Comparison of ENCODE assay signal across 8 cellular contexts in the genomic region with DNA sequence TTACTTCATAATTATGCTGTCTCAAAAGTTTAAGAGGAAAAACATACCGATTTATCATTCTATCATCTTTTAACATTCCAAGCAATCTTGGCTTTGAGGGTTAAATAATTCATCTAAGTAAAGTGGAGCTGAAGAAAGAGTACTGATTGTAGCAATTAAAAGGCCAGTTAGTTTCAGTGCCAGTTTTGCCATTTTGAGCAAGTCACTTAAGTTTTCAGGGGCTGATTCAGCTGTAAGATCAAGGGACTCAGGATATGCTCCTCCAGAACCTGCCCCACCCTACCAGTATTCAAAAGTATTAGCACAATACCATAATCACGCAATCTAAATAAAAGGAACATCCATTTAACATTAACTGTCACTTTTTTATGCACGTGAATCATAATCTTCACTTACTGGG. TPM values are rescaled to one million over a fixed set of nuclear protein-coding genes. Genes with fewer than 3 reads are reported as not detected.
A peak's percentile ranks its signal among the peaks of the same experiment; 100 is the strongest.
DNase-seq lines count a peak whose midpoint lies in the region; ATAC-seq and TF ChIP-seq lines count a peak whose summit lies in the region.

No MANE protein-coding gene starts in this region.

- no peaks in the 10 kb centered on the region for H3K27me3 Mint-ChIP-seq in activated T-helper 17 cell treated with anti-CD3 and anti-CD28 coated beads, Interleukin-2, amount 50 U/mL, for 72 hours

- H3K9me3 Mint-ChIP-seq in activated T-helper 17 cell treated with anti-CD3 and anti-CD28 coated beads, Interleukin-2, amount 50 U/mL, for 72 hours = no peaks in the 10 kb centered on the region

- H3K4me2 ChIP-seq in GM23248 (ENCODE audit: unreplicated experiment) = peak overlapping the region; percentile 97

- no peaks in the 10 kb centered on the region for H3K27me3 ChIP-seq in ACC112 (ENCODE audit: insufficient read depth, low read length)
- H3K27me3 ChIP-seq in GM23248 (replicated peaks; ENCODE audit: insufficient read depth) = no peaks in the 10 kb centered on the region
- H3K27me3 ChIP-seq in left lung = no peaks in the 10 kb centered on the region

- no peak for TF ChIP-seq CTCF in left lung (IDR thresholded peaks at IDR 0.05)

- H3K36me3 Mint-ChIP-seq in activated T-helper 17 cell treated with anti-CD3 and anti-CD28 coated beads, Interleukin-2, amount 50 U/mL, for 72 hours (ENCODE audit: low read depth) = peaks cover 40% of the 10 kb centered on the region

- 29 to 31% methylated on average over 3 of the region's 3 CpGs for WGBS in GM23248 (ENCODE audit: low coverage in 1 of 2, low lambda C conversion rate in 2 of 2, missing lambda C conversion rate in 2 of 2), 2 experiments

- no peak for ATAC-seq in activated T-helper 17 cell treated with anti-CD3 and anti-CD28 coated beads, Interleukin-2, amount 50 U/mL, for 72 hours (replicated peaks)
- ATAC-seq in left lung (no peak), GM19023 (IDR thresholded peaks at IDR 0.05; ENCODE audit: unreplicated experiment) (no peak), HG02840 (IDR thresholded peaks at IDR 0.05; ENCODE audit: low FRiP score, unreplicated experiment) (no peak)

- H4K20me1 ChIP-seq in GM23248 (ENCODE audit: insufficient read depth) = no peaks in the 10 kb centered on the region

- in situ Hi-C loops in GM23248 (cut with MboI) = no loop called here

- H3K9me3 ChIP-seq in GM23248 (ENCODE audit: low read depth) (no peaks in the 10 kb centered on the region), left lung (no peaks in the 10 kb centered on the region)

- intact Hi-C loops in left lung (cut with DNase I) = no loop called here

- H3K9ac ChIP-seq in GM23248 = peak overlapping the region; percentile 97

- H3K36me3 ChIP-seq in ACC112 (ENCODE audit: insufficient read depth, low read length) = peaks cover 32% of the 10 kb centered on the region
- H3K36me3 ChIP-seq in GM23248 (ENCODE audit: low read depth) = peaks cover 36% of the 10 kb centered on the region
- H3K36me3 ChIP-seq in left lung = peaks cover 0 to 32% of the 10 kb centered on the region in 2 donors

- H3K4me1 ChIP-seq in ACC112 (ENCODE audit: control insufficient read depth, insufficient read depth, low read length, unreplicated experiment) = peaks cover 9% of the 10 kb centered on the region
- H3K4me1 ChIP-seq in GM23248 (ENCODE audit: insufficient read depth) = peaks cover 15% of the 10 kb centered on the region
- H3K4me1 ChIP-seq in left lung = peaks cover 0 to 35% of the 10 kb centered on the region in 2 donors

- peak; percentile 53 for DNase-seq in GM23248
- no peak for DNase-seq in left lung
- DNase-seq in kidney tubule cell (ENCODE audit: low spot score) = no peak
- DNase-seq in AML-193 (lab: John Stamatoyannopoulos, UW) = no peak

- H3K27ac ChIP-seq in ACC112 (ENCODE audit: low read depth, low read length) (peak overlapping the region; percentile 91), GM23248 (peak overlapping the region; percentile 96), left lung (no peak overlapping the region)

- H2AFZ ChIP-seq in ACC112 (ENCODE audit: low read length, unreplicated experiment) = no peak overlapping the region
- no peak overlapping the region for H2AFZ ChIP-seq in GM23248

- H3K9me2 ChIP-seq in GM23248 (ENCODE audit: insufficient read depth) = no peaks in the 10 kb centered on the region

- H3K27ac Mint-ChIP-seq in activated T-helper 17 cell treated with anti-CD3 and anti-CD28 coated beads, Interleukin-2, amount 50 U/mL, for 72 hours = peak overlapping the region; percentile 97

- peaks cover 19% of the 10 kb centered on the region for H3K4me1 Mint-ChIP-seq in activated T-helper 17 cell treated with anti-CD3 and anti-CD28 coated beads, Interleukin-2, amount 50 U/mL, for 72 hours

- H3K79me2 ChIP-seq in ACC112 (ENCODE audit: control insufficient read depth, insufficient read depth, low read length, unreplicated experiment) = peaks cover 67% of the 10 kb centered on the region
- peaks cover 65% of the 10 kb centered on the region for H3K79me2 ChIP-seq in GM23248 (ENCODE audit: insufficient read depth)

- peak overlapping the region; percentile 95 for H3K4me3 Mint-ChIP-seq in activated T-helper 17 cell treated with anti-CD3 and anti-CD28 coated beads, Interleukin-2, amount 50 U/mL, for 72 hours

- H3F3A ChIP-seq in GM23248 (ENCODE audit: insufficient read depth) = peaks cover 15% of the 10 kb centered on the region

- H3K4me3 ChIP-seq in ACC112 (ENCODE audit: low read depth, low read length) (peak overlapping the region; percentile 88), GM23248 (peak overlapping the region; percentile 91), left lung (peak overlapping the region; percentile 67 to 84)

RNA-seq across cellular contexts. Expression of a gene that starts 1.9 kb away (rescaled TPM):
- 125 and 131 TPM in 2 replicates for total RNA-seq in GM23248 (2014; rRNA removed; shearing (Covaris generic))
- polyA plus RNA-seq in GM23248 (2016; fragmentation: Nextera tagmentation; extraction: Ambion mirVana) = 67.7 and 73.1 TPM in 2 replicates
- total RNA-seq in activated T-helper 17 cell treated with anti-CD3 and anti-CD28 coated beads, Interleukin-2, amount 50 U/mL, for 72 hours = 10 to 100 TPM; 66.3 to 74.0 TPM
- total RNA-seq in left lung = 10 to 100 TPM; 56.9 to 58.5 TPM

RNA-seq across cellular contexts. Expression of a gene that starts 45.2 kb away (rescaled TPM):
- not detected in 2 replicates for total RNA-seq in GM23248 (2014; rRNA removed; shearing (Covaris generic))
- not detected in 2 replicates for polyA plus RNA-seq in GM23248 (2016; fragmentation: Nextera tagmentation; extraction: Ambion mirVana)
- total RNA-seq in activated T-helper 17 cell treated with anti-CD3 and anti-CD28 coated beads, Interleukin-2, amount 50 U/mL, for 72 hours = under 1 TPM in 1 of 2 donors, not detected in 1; 0.58 TPM
- total RNA-seq in left lung = under 1 TPM in 1 of 2 donors, not detected in 1; 0.15 TPM

Comparison
In these comparisons a context has a peak if more than half of its experiments do, and no peak if none do; other contexts are left out.
1. H3K27ac ChIP-seq: peak in ACC112 (single experiment) and GM23248 (single experiment); none in left lung (0 of 2).
2. Peak in every context shown above with its lines, with median percentiles within 50 percentile points of each other: H3K4me3 ChIP-seq.